Comparison of ENCODE assay signal across 25 cellular contexts in the genomic region with DNA sequence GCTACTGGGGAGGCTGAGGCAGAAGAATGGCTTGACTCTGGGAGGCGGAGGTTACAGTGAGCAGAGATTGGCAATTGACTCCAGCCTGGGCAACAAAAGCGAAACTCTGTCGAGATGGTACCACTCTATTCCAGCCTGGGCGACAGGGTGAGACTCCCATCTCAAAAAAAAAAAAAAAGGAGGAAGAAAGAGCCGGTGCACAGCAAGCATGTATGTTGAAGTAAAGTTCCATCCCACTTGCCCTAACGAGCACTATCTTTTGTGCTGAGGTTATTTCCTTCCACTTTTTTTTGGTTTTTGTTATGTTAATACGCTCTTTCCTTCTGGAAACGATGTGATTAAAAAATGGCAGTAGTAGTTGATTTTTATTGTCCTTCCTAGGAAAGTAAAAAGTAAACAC. TPM values are rescaled to one million over a fixed set of nuclear protein-coding genes. Genes with fewer than 3 reads are reported as not detected.
DNase-seq lines count a peak whose midpoint lies in the region; ATAC-seq and TF ChIP-seq lines count a peak whose summit lies in the region.
"Had no signal": no experiment of that assay in that cellular context is flagged by ENCODE, and none has a peak within 500 bp of the region (broad histone marks: within the 10 kb centered on the region; RNA-seq: fewer than 3 reads in every experiment).

No MANE protein-coding gene starts in this region.

- in situ Hi-C loops in G401 (cut with HindIII; ENCODE audit: low sequenced_read_pairs), result no loop called here

- no peak overlapping the region for H3K4me3 Mint-ChIP-seq in activated T-helper 1 cell treated with anti-CD3 and anti-CD28 coated beads, Interleukin-12 subunit alpha, Interleukin-12 subunit beta, Interleukin-2, Interleukin-4 antibody, amounts not matched to agents 30 ng/mL and 10 ng/mL and 1 ng/mL, durations not matched to agents 14 hours and 24 hours and 36 hours
- H3K4me3 Mint-ChIP-seq in osteocyte (ENCODE audit: unreplicated experiment), result no peak overlapping the region
- H3K4me3 Mint-ChIP-seq: activated CD4-positive, alpha-beta T cell treated with anti-CD3 and anti-CD28 coated beads, Interleukin-2, amount 10 ng/mL, durations not matched to agents 7 days and 5 days; activated naive CD4-positive, alpha-beta T cell treated with anti-CD3 and anti-CD28 coated beads, Interleukin-2, amount 10 ng/mL, durations not matched to agents 7 days and 5 days; naive thymus-derived CD4-positive, alpha-beta T cell had no signal

- H3K36me3 ChIP-seq in right atrium auricular region (no peaks in the 10 kb centered on the region), left lung (no peaks in the 10 kb centered on the region)
- H3K36me3 ChIP-seq: brain microvascular endothelial cell, heart right ventricle, tibial nerve had no signal

- H3K4me1 ChIP-seq in right atrium auricular region, result no peaks in the 10 kb centered on the region
- no peaks in the 10 kb centered on the region for H3K4me1 ChIP-seq in left lung
- H3K4me1 ChIP-seq: A549, tibial nerve had no signal

- H3K27ac Mint-ChIP-seq in activated T-helper 1 cell treated with anti-CD3 and anti-CD28 coated beads, Interleukin-12 subunit alpha, Interleukin-12 subunit beta, Interleukin-2, Interleukin-4 antibody, amounts not matched to agents 30 ng/mL and 10 ng/mL and 1 ng/mL, durations not matched to agents 14 hours and 24 hours and 36 hours, result peak overlapping the region; percentile 74
- H3K27ac Mint-ChIP-seq in osteocyte (ENCODE audit: unreplicated experiment), result no peak overlapping the region
- H3K27ac Mint-ChIP-seq: activated CD4-positive, alpha-beta T cell treated with anti-CD3 and anti-CD28 coated beads, Interleukin-2, amount 10 ng/mL, durations not matched to agents 7 days and 5 days; activated naive CD4-positive, alpha-beta T cell treated with anti-CD3 and anti-CD28 coated beads, Interleukin-2, amount 10 ng/mL, durations not matched to agents 7 days and 5 days had no signal

- H3K27ac ChIP-seq in right atrium auricular region (no peak overlapping the region), left lung (peak overlapping the region; percentile 28 to 48)
- H3K27ac ChIP-seq: A549, brain microvascular endothelial cell, tibial nerve had no signal

- H3K9me3 ChIP-seq in right atrium auricular region (no peaks in the 10 kb centered on the region), left lung (no peaks in the 10 kb centered on the region)
- H3K9me3 ChIP-seq: A549, heart right ventricle, SK-N-SH, tibial nerve had no signal

- intact Hi-C loops in Right ventricle myocardium superior (cut with DNase I) (no loop called here), left lung (cut with DNase I) (no loop called here)
- intact Hi-C loops in activated T-helper 1 cell treated with anti-CD3 and anti-CD28 coated beads, Interleukin-12 subunit alpha, Interleukin-12 subunit beta, Interleukin-2, Interleukin-4 antibody, amounts not matched to agents 30 ng/mL and 10 ng/mL and 1 ng/mL, durations not matched to agents 14 hours and 24 hours and 36 hours (cut with micrococcal nuclease), result loop anchor here (2.0 kb wide), 1 partner anchor 434 kb away; no protein-coding TSS in a partner anchor

- H3K4me3 ChIP-seq in right atrium auricular region, result no peak overlapping the region
- no peak overlapping the region for H3K4me3 ChIP-seq in left lung
- H3K4me3 ChIP-seq: A549, heart right ventricle, tibial nerve had no signal

- no peak for DNase-seq in Right ventricle myocardium superior
- DNase-seq in right atrium auricular region (ENCODE audit: low spot score), result no peak
- DNase-seq in activated T-helper 1 cell treated with anti-CD3 and anti-CD28 coated beads, Interleukin-12 subunit alpha, Interleukin-12 subunit beta, Interleukin-2, Interleukin-4 antibody, amounts not matched to agents 30 ng/mL and 10 ng/mL and 1 ng/mL, durations not matched to agents 14 hours and 24 hours and 36 hours (ENCODE audit: low spot score), result no peak
- no peak for DNase-seq in left lung
- no peak for DNase-seq in glomerular visceral epithelial cell (ENCODE audit: extremely low spot score)
- DNase-seq in G401 (ENCODE audit: low spot score), result no peak
- DNase-seq in osteocyte (ENCODE audit: extremely low spot score, unreplicated experiment), result no peak
- no peak for DNase-seq in central memory CD4-positive, alpha-beta T cell
- DNase-seq: brain microvascular endothelial cell; COR-L47; DMS53; effector CD8-positive, alpha-beta T cell; heart right ventricle; left cardiac atrium; NCI-H1105; NCI-H1930; NCI-H526 treated with DMSO at 0.1 percent for 48 hours; SK-N-SH; stimulated activated CD8-positive, alpha-beta memory T cell treated with anti-CD3 and anti-CD28 coated beads, Interleukin-4, amount 100 ng/mL, for 48 hours had no signal

- no peaks in the 10 kb centered on the region for H3K9me3 Mint-ChIP-seq in activated T-helper 1 cell treated with anti-CD3 and anti-CD28 coated beads, Interleukin-12 subunit alpha, Interleukin-12 subunit beta, Interleukin-2, Interleukin-4 antibody, amounts not matched to agents 30 ng/mL and 10 ng/mL and 1 ng/mL, durations not matched to agents 14 hours and 24 hours and 36 hours
- H3K9me3 Mint-ChIP-seq in osteocyte (ENCODE audit: unreplicated experiment), result no peaks in the 10 kb centered on the region
- H3K9me3 Mint-ChIP-seq: activated T-cell treated with anti-CD3 and anti-CD28 coated beads, Interleukin-2, amount 50 U/mL, for 72 hours had no signal

- TF ChIP-seq CTCF in right atrium auricular region (IDR thresholded peaks at IDR 0.05), result no peak
- no peak for TF ChIP-seq CTCF in left lung (IDR thresholded peaks at IDR 0.05)
- TF ChIP-seq CTCF in osteocyte (IDR thresholded peaks at IDR 0.05), result no peak

- H3K4me1 Mint-ChIP-seq in activated T-helper 1 cell treated with anti-CD3 and anti-CD28 coated beads, Interleukin-12 subunit alpha, Interleukin-12 subunit beta, Interleukin-2, Interleukin-4 antibody, amounts not matched to agents 30 ng/mL and 10 ng/mL and 1 ng/mL, durations not matched to agents 14 hours and 24 hours and 36 hours (ENCODE audit: low read depth), result peaks cover 36% of the 10 kb centered on the region
- no peaks in the 10 kb centered on the region for H3K4me1 Mint-ChIP-seq in osteocyte (ENCODE audit: unreplicated experiment)

- peaks cover 2% of the 10 kb centered on the region for H3K36me3 Mint-ChIP-seq in activated T-helper 1 cell treated with anti-CD3 and anti-CD28 coated beads, Interleukin-12 subunit alpha, Interleukin-12 subunit beta, Interleukin-2, Interleukin-4 antibody, amounts not matched to agents 30 ng/mL and 10 ng/mL and 1 ng/mL, durations not matched to agents 14 hours and 24 hours and 36 hours (ENCODE audit: low read depth)
- H3K36me3 Mint-ChIP-seq in osteocyte (ENCODE audit: unreplicated experiment), result no peaks in the 10 kb centered on the region
- H3K36me3 Mint-ChIP-seq: activated naive CD4-positive, alpha-beta T cell treated with anti-CD3 and anti-CD28 coated beads, Interleukin-2, amount 10 ng/mL, durations not matched to agents 7 days and 5 days; naive thymus-derived CD4-positive, alpha-beta T cell had no signal

- peaks cover 35% of the 10 kb centered on the region for H3K27me3 Mint-ChIP-seq in activated T-helper 1 cell treated with anti-CD3 and anti-CD28 coated beads, Interleukin-12 subunit alpha, Interleukin-12 subunit beta, Interleukin-2, Interleukin-4 antibody, amounts not matched to agents 30 ng/mL and 10 ng/mL and 1 ng/mL, durations not matched to agents 14 hours and 24 hours and 36 hours (ENCODE audit: insufficient read depth)
- peaks cover 12% of the 10 kb centered on the region for H3K27me3 Mint-ChIP-seq in osteocyte (ENCODE audit: unreplicated experiment)

- ATAC-seq in Right ventricle myocardium superior (ENCODE audit: poor library complexity) (peak; percentile 30), left lung (peak; percentile 45)
- ATAC-seq: A549 had no signal

- H3K27me3 ChIP-seq in right atrium auricular region, result no peaks in the 10 kb centered on the region
- H3K27me3 ChIP-seq in left lung, result no peaks in the 10 kb centered on the region
- H3K27me3 ChIP-seq: brain microvascular endothelial cell, heart right ventricle, tibial nerve had no signal

RNA-seq across cellular contexts. Expression of a gene that starts 19.5 kb away (rescaled TPM):
- total RNA-seq in Right ventricle myocardium superior (17.5 TPM), right atrium auricular region (10 to 100 TPM; 24.2 to 28.3 TPM), left lung (10 to 100 TPM; 35.7 to 38.7 TPM), osteocyte (41.1 and 43.2 TPM in 2 replicates)
- total RNA-seq in activated T-helper 1 cell treated with anti-CD3 and anti-CD28 coated beads, Interleukin-12 subunit alpha, Interleukin-12 subunit beta, Interleukin-2, Interleukin-4 antibody, amounts not matched to agents 30 ng/mL and 10 ng/mL and 1 ng/mL, durations not matched to agents 14 hours and 24 hours and 36 hours, result 22.2 and 22.6 TPM in 2 replicates
- total RNA-seq in G401 (2014; rRNA removed; shearing (Covaris generic)), result 11.2 and 22.8 TPM in 2 replicates

RNA-seq across cellular contexts. Expression of a gene that starts 26.1 kb away (rescaled TPM):
- total RNA-seq in Right ventricle myocardium superior (106 TPM), right atrium auricular region (100 to 1,000 TPM in 1 of 2 donors, 10 to 100 TPM in 1; 65.6 to 109 TPM), left lung (100 to 1,000 TPM; 247 to 251 TPM), osteocyte (65.0 and 66.3 TPM in 2 replicates)
- 1.3 and 2.2 TPM in 2 replicates for total RNA-seq in activated T-helper 1 cell treated with anti-CD3 and anti-CD28 coated beads, Interleukin-12 subunit alpha, Interleukin-12 subunit beta, Interleukin-2, Interleukin-4 antibody, amounts not matched to agents 30 ng/mL and 10 ng/mL and 1 ng/mL, durations not matched to agents 14 hours and 24 hours and 36 hours
- 51.2 and 80.3 TPM in 2 replicates for total RNA-seq in G401 (2014; rRNA removed; shearing (Covaris generic))

Comparison
In these comparisons a context has a peak if more than half of its experiments do, and no peak if none do; other contexts are left out.
1. H3K27ac ChIP-seq: peak in left lung (2 of 2); none in right atrium auricular region (0 of 2).
2. RNA of a gene that starts 26.1 kb away (total RNA-seq): 247 to 251 TPM in left lung, 65.6 to 109 TPM in right atrium auricular region, 106 TPM in Right ventricle myocardium superior (single experiment), 51.2 to 80.3 TPM in G401 and 65.0 to 66.3 TPM in osteocyte; 1.3 to 2.2 TPM in activated T-helper 1 cell treated with anti-CD3 and anti-CD28 coated beads, Interleukin-12 subunit alpha, Interleukin-12 subunit beta, Interleukin-2, Interleukin-4 antibody, amounts not matched to agents 30 ng/mL and 10 ng/mL and 1 ng/mL, durations not matched to agents 14 hours and 24 hours and 36 hours; every median in the first group is over 10 times any median in the second.